Comparison of ENCODE assay signal across 10 cellular contexts in genomic region chr14:91400696-91401095, GRCh38. TPM values are rescaled to one million over a fixed set of nuclear protein-coding genes. Genes with fewer than 3 reads are reported as not detected.
A peak's percentile ranks its signal among the peaks of the same experiment; 100 is the strongest.
DNase-seq lines count a peak whose midpoint lies in the region; ATAC-seq and TF ChIP-seq lines count a peak whose summit lies in the region.
"Had no signal": no experiment of that assay in that cellular context is flagged by ENCODE, and none has a peak within 500 bp of the region (broad histone marks: within the 10 kb centered on the region; RNA-seq: fewer than 3 reads in every experiment).

No MANE protein-coding gene starts in this region.

- no peaks in the 10 kb centered on the region for H3K9me3 Mint-ChIP-seq in naive thymus-derived CD8-positive, alpha-beta T cell

- H3K27me3 Mint-ChIP-seq in naive thymus-derived CD8-positive, alpha-beta T cell = no peaks in the 10 kb centered on the region

- H3K4me3 ChIP-seq in DND-41 (ENCODE audit: low read depth in 1 of 2, low read length in 2 of 2) (no peak overlapping the region), Karpas-422 (ENCODE audit: low read length) (peak overlapping the region; percentile 60), ascending aorta (no peak overlapping the region)

- peak overlapping the region; percentile 86 to 99 (median 97) for H3K27ac Mint-ChIP-seq in naive thymus-derived CD8-positive, alpha-beta T cell

- POLR2A ChIA-PET in naive thymus-derived CD8-positive, alpha-beta T cell (lab: Charles Lee) = interaction anchor here (0.5 to 25.9 kb wide), 11 partner anchors 4 to 515 kb away, joined by 3 to 643 read pairs (median 15); partner anchors contain the start of gene CCDC88C
- POLR2A ChIA-PET in HEK293T (lab: Yijun Ruan, JAX) = no interaction called here

- H3K27me3 ChIP-seq in DND-41 (ENCODE audit: insufficient read depth, low read length, poor library complexity) = no peaks in the 10 kb centered on the region
- no peaks in the 10 kb centered on the region for H3K27me3 ChIP-seq in Karpas-422 (ENCODE audit: low read length)
- no peaks in the 10 kb centered on the region for H3K27me3 ChIP-seq in ascending aorta

- no peaks in the 10 kb centered on the region for H3K9me2 ChIP-seq in Karpas-422 (replicated peaks; ENCODE audit: insufficient read depth, low read length)

- H3K4me1 ChIP-seq in DND-41 (ENCODE audit: insufficient read depth, low read length) (peaks cover 49% of the 10 kb centered on the region), Karpas-422 (ENCODE audit: low read length) (peaks cover 39% of the 10 kb centered on the region), ascending aorta (peaks cover 0 to 8% of the 10 kb centered on the region in 2 donors)

- H3K27ac ChIP-seq in DND-41 (ENCODE audit: low read length) (peak overlapping the region; percentile 42), Karpas-422 (ENCODE audit: low read length) (0 out of 2 replicates have a peak overlapping the region, but pooled peaks have one; percentile 3), caudate nucleus (ENCODE audit: low read depth, low read length) (peak overlapping the region; percentile 54), ascending aorta (no peak overlapping the region)
- H3K27ac ChIP-seq: lower lobe of right lung had no signal

- DNase-seq in DND-41 = no peak
- DNase-seq in Karpas-422 = no peak
- no peak for DNase-seq in caudate nucleus (lab: John Stamatoyannopoulos, UW)
- no peak for DNase-seq in naive thymus-derived CD8-positive, alpha-beta T cell
- no peak for DNase-seq in HEK293T (ENCODE audit: extremely low spot score)
- no peak for DNase-seq in SHP77 treated with DMSO at 0.1 percent for 48 hours (lab: John Stamatoyannopoulos, UW)
- no peak for DNase-seq in HUDEP-2 (lab: John Stamatoyannopoulos, UW; ENCODE audit: unreplicated experiment in 76 of 76)
- DNase-seq in ascending aorta (ENCODE audit: low spot score in 2 of 2) = no peak
- DNase-seq: anterior cingulate cortex had no signal

- H3K4me2 ChIP-seq in DND-41 (ENCODE audit: insufficient read depth, low read length) (no peak overlapping the region), Karpas-422 (ENCODE audit: low read depth, low read length, poor library complexity, severe bottlenecking) (peak overlapping the region; percentile 64)

- H3K4me3 Mint-ChIP-seq in naive thymus-derived CD8-positive, alpha-beta T cell = peak overlapping the region; percentile 76 to 99 (median 98)

- H3K9ac ChIP-seq in DND-41 (ENCODE audit: low read depth, low read length) = no peak overlapping the region
- peak overlapping the region; percentile 52 for H3K9ac ChIP-seq in Karpas-422 (ENCODE audit: low read length)

- intact Hi-C loops in ascending aorta (cut with DNase I) = no loop called here

- H3K36me3 Mint-ChIP-seq in naive thymus-derived CD8-positive, alpha-beta T cell = peaks cover 0 to 18% (median 0%) of the 10 kb centered on the region in 3 donors

- peaks cover 54 to 99% (median 95%) of the 10 kb centered on the region in 4 donors for H3K4me1 Mint-ChIP-seq in naive thymus-derived CD8-positive, alpha-beta T cell

- H2AFZ ChIP-seq in DND-41 (ENCODE audit: low read depth, low read length) (no peak overlapping the region), Karpas-422 (ENCODE audit: low read length) (no peak overlapping the region)

- H3K79me2 ChIP-seq in DND-41 (ENCODE audit: insufficient read depth, low read length) (peaks cover 94% of the 10 kb centered on the region), Karpas-422 (ENCODE audit: low read length) (peaks cover 86% of the 10 kb centered on the region)

- H4K20me1 ChIP-seq in DND-41 (ENCODE audit: insufficient read depth, low read length) (peaks cover 77% of the 10 kb centered on the region), Karpas-422 (ENCODE audit: insufficient read depth, low read depth, low read length) (peaks cover 80% of the 10 kb centered on the region)

- peaks cover 23% of the 10 kb centered on the region for H3K36me3 ChIP-seq in DND-41 (ENCODE audit: insufficient read depth, low read length)
- H3K36me3 ChIP-seq in Karpas-422 (ENCODE audit: insufficient read depth, low read length) = no peaks in the 10 kb centered on the region; the same call in 1 of the 2 replicates
- H3K36me3 ChIP-seq in ascending aorta = no peaks in the 10 kb centered on the region
- H3K36me3 ChIP-seq: lower lobe of right lung had no signal

- CTCF ChIA-PET in HEK293T (lab: Yijun Ruan, JAX) = interaction anchor here (0.9 kb wide), 1 partner anchor 46 kb away, joined by 3 read pairs; no protein-coding TSS in a partner anchor

- ATAC-seq in DND-41 (ENCODE audit: insufficient read depth, low read depth) = no peak
- ATAC-seq in naive thymus-derived CD8-positive, alpha-beta T cell = no peak
- ATAC-seq: lower lobe of right lung had no signal

- H3K9me3 ChIP-seq in DND-41 (ENCODE audit: insufficient read depth, low read length, severe bottlenecking) (no peaks in the 10 kb centered on the region), Karpas-422 (ENCODE audit: low read length) (no peaks in the 10 kb centered on the region), ascending aorta (no peaks in the 10 kb centered on the region)
- H3K9me3 ChIP-seq: lower lobe of right lung had no signal

- TF ChIP-seq CTCF in DND-41 (IDR thresholded peaks at IDR 0.05; ENCODE audit: borderline replicate concordance, extremely low read depth, low read length, poor library complexity, severe bottlenecking) = no peak
- no peak for TF ChIP-seq CTCF in ascending aorta (IDR thresholded peaks at IDR 0.05)

TF ChIP-seq in HEK293T, 16 proteins besides CTCF, POLR2A, EP300 and RAD21:
- TF ChIP-seq FOXA1 (IDR thresholded peaks at IDR 0.05) = no peak
- TF ChIP-seq ELF4 (IDR thresholded peaks at IDR 0.05) = no peak
- TF ChIP-seq BHLHE40 (IDR thresholded peaks at IDR 0.05; ENCODE audit: borderline replicate concordance) = no peak
- no peak for TF ChIP-seq ZNF384 (IDR thresholded peaks at IDR 0.05)
- no peak for TF ChIP-seq L3MBTL2 (conservative IDR thresholded peaks at IDR 0.05)
- TF ChIP-seq NFRKB (IDR thresholded peaks at IDR 0.05) = no peak
- TF ChIP-seq HDGF (IDR thresholded peaks at IDR 0.05; ENCODE audit: borderline replicate concordance) = no peak
- TF ChIP-seq FOXK2 (IDR thresholded peaks at IDR 0.05) = no peak
- no peak for TF ChIP-seq PKNOX1 (IDR thresholded peaks at IDR 0.05)
- no peak for TF ChIP-seq SP1 (IDR thresholded peaks at IDR 0.05)
- TF ChIP-seq SUZ12 (IDR thresholded peaks at IDR 0.05) = no peak
- TF ChIP-seq ARNT (IDR thresholded peaks at IDR 0.05) = no peak
TF ChIP-seq in HEK293T: peak in this region for 0.

RNA-seq across cellular contexts. Expression of gene CCDC88C, which starts 16.9 kb away (rescaled TPM):
- 57.9 and 72.4 TPM in 2 replicates for total RNA-seq in Karpas-422 (2014; rRNA removed; shearing (Covaris generic); ENCODE audit: low replicate concordance)
- 100 to 1,000 TPM; 300 to 322 TPM for total RNA-seq in naive thymus-derived CD8-positive, alpha-beta T cell
- polyA plus RNA-seq in naive thymus-derived CD8-positive, alpha-beta T cell = 10 to 100 TPM; 23.4 to 41.9 (median 24.0) TPM
- 9.2 TPM for total RNA-seq in ascending aorta

Comparison
In these comparisons a context has a peak if more than half of its experiments do, and no peak if none do; other contexts are left out.
1. H3K27ac ChIP-seq: peak in DND-41 (single experiment), Karpas-422 (single experiment) and caudate nucleus (single experiment); none in ascending aorta (0 of 2).